In the genomic region with DNA sequence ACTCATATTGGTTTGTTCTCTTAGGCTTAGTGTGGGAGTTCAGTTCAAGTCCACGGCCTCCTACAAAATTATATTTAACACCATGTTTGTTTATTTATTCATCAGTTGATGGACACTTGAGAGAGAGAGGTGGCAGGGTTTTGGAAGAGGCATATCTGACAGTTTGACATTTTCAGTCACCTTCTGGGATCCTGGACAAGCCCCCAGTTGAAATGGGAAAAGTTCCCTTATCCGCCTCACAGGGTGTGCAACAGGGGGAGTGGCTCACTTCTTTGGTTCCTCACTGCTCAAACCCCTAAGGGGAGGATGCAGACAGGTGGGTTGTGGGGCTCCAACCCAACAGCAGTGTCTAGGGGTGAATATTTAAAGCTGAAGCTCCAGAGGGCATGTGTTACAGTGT, we compare ENCODE assay signal across 32 cellular contexts. TPM values are rescaled to one million over a fixed set of nuclear protein-coding genes. Genes with fewer than 3 reads are reported as not detected.
"Had no signal": no experiment of that assay in that cellular context is flagged by ENCODE, and none has a peak within 500 bp of the region (broad histone marks: within the 10 kb centered on the region; RNA-seq: fewer than 3 reads in every experiment).

No MANE protein-coding gene starts in this region.

- H3K27ac ChIP-seq: body of pancreas, esophagus muscularis mucosa, foreskin keratinocyte, gastrocnemius medialis, WERI-Rb-1 had no signal

- H3K4me1 Mint-ChIP-seq: activated B cell treated with CpG ODN at 0.5 μM for 24 hours, T-helper 17 cell had no signal

- H3K27me3 ChIP-seq: body of pancreas, esophagus muscularis mucosa, foreskin keratinocyte, gastrocnemius medialis had no signal

- DNase-seq: activated B cell treated with CpG ODN at 0.5 μM for 24 hours; activated CD4-positive, alpha-beta T cell treated with anti-CD3 and anti-CD28 coated beads for 48 hours; activated CD4-positive, alpha-beta T cell treated with anti-CD3 and anti-CD28 coated beads, Interleukin-2, amount 50 U/mL, for 1 hour; activated CD4-positive, alpha-beta T cell treated with anti-CD3 and anti-CD28 coated beads, Interleukin-2, amount 50 U/mL, for 48 hours; activated CD8-positive, alpha-beta memory T cell treated with anti-CD3 and anti-CD28 coated beads for 24 hours; activated CD8-positive, alpha-beta T cell treated with anti-CD3 and anti-CD28 coated beads for 36 hours; activated gamma-delta T cell; activated naive CD4-positive, alpha-beta T cell; activated naive CD4-positive, alpha-beta T cell treated with anti-CD3 and anti-CD28 coated beads, Interleukin-2, amount 50 U/mL, for 16 hours; activated T-cell treated with anti-CD3 and anti-CD28 coated beads, Interleukin-2, amount 50 U/mL, for 4 hours; amniotic stem cell; anterior cingulate cortex; body of pancreas; caudate nucleus; cortex of kidney; dermis blood vessel endothelial cell; effector CD4-positive, alpha-beta T cell; effector memory CD8-positive, alpha-beta T cell; erythroblast; foreskin keratinocyte; gastrocnemius medialis; glutamatergic neuron; T-helper 1 cell; T-helper 17 cell; T1000; WERI-Rb-1 had no signal

- H3K27me3 Mint-ChIP-seq: activated B cell treated with CpG ODN at 0.5 μM for 24 hours; activated CD8-positive, alpha-beta T cell treated with anti-CD3 and anti-CD28 coated beads for 36 hours; activated naive CD8-positive, alpha-beta T cell; effector memory CD8-positive, alpha-beta T cell; T-helper 17 cell had no signal

- H3K4me3 ChIP-seq: body of pancreas, esophagus muscularis mucosa, gastrocnemius medialis had no signal

- FAIRE-seq: colon had no signal

- H3K36me3 ChIP-seq: esophagus muscularis mucosa, gastrocnemius medialis, WERI-Rb-1 had no signal

- H3K4me1 ChIP-seq: body of pancreas, esophagus muscularis mucosa, foreskin keratinocyte, gastrocnemius medialis had no signal

- H3K9me3 ChIP-seq: gastrocnemius medialis had no signal

- H3K27ac Mint-ChIP-seq: activated B cell treated with CpG ODN at 0.5 μM for 24 hours; activated CD8-positive, alpha-beta T cell treated with anti-CD3 and anti-CD28 coated beads for 36 hours; activated naive CD8-positive, alpha-beta T cell; activated T-helper 1 cell treated with anti-CD3 and anti-CD28 coated beads, Interleukin-12 subunit alpha, Interleukin-12 subunit beta, Interleukin-2, Interleukin-4 antibody, amounts not matched to agents 30 ng/mL and 10 ng/mL and 1 ng/mL, durations not matched to agents 14 hours and 24 hours and 36 hours; effector memory CD8-positive, alpha-beta T cell; T-helper 17 cell; T-helper 2 cell treated with Interferon-gamma antibody and Interleukin-4, amounts not matched to agents 5 μg/mL and 100 μg/mL, for 36 hours had no signal

- H3K4me3 Mint-ChIP-seq: activated B cell treated with CpG ODN at 0.5 μM for 24 hours; activated CD8-positive, alpha-beta T cell treated with anti-CD3 and anti-CD28 coated beads for 36 hours; activated naive CD8-positive, alpha-beta T cell; activated T-cell treated with anti-CD3 and anti-CD28 coated beads, Interleukin-2, amount 50 U/mL, for 4 hours; activated T-helper 1 cell treated with anti-CD3 and anti-CD28 coated beads, Interleukin-12 subunit alpha, Interleukin-12 subunit beta, Interleukin-2, Interleukin-4 antibody, amounts not matched to agents 30 ng/mL and 10 ng/mL and 1 ng/mL, durations not matched to agents 14 hours and 24 hours and 36 hours; effector memory CD8-positive, alpha-beta T cell; T-helper 17 cell; T-helper 2 cell treated with Interferon-gamma antibody and Interleukin-4, amounts not matched to agents 5 μg/mL and 100 μg/mL, for 36 hours had no signal

RNA-seq across cellular contexts. Expression of gene TNFSF18, which starts 52.3 kb away (rescaled TPM):
- total RNA-seq: activated B cell treated with CpG ODN at 0.5 μM for 24 hours; activated CD8-positive, alpha-beta T cell treated with anti-CD3 and anti-CD28 coated beads for 36 hours; activated T-cell treated with anti-CD3 and anti-CD28 coated beads, Interleukin-2, amount 50 U/mL, for 4 hours; activated T-helper 1 cell treated with anti-CD3 and anti-CD28 coated beads, Interleukin-12 subunit alpha, Interleukin-12 subunit beta, Interleukin-2, Interleukin-4 antibody, amounts not matched to agents 30 ng/mL and 10 ng/mL and 1 ng/mL, durations not matched to agents 14 hours and 24 hours and 36 hours; body of pancreas; chondrocyte; gastrocnemius medialis; T-helper 17 cell had no signal
